1 cellular context compared by ENCODE assay signal in genomic region chr11:128686745-128687177, GRCh38.
TF ChIP-seq lines count a peak whose summit lies in the region.

No MANE protein-coding gene starts in this region.

TF ChIP-seq in GM23338, 12 proteins besides CTCF, POLR2A, EP300 and RAD21 (continued from another document):
- no peak for TF ChIP-seq REST (IDR thresholded peaks at IDR 0.05; ENCODE audit: unreplicated experiment)
- no peak for TF ChIP-seq EZH2 (IDR thresholded peaks at IDR 0.05; ENCODE audit: low read depth, unreplicated experiment)
- TF ChIP-seq CREB1 (CRISPR knock-in tag; IDR thresholded peaks at IDR 0.05; ENCODE audit: low read depth): no peak
- no peak for TF ChIP-seq EZH2phosphoT487 (IDR thresholded peaks at IDR 0.05; ENCODE audit: unreplicated experiment)
- TF ChIP-seq STAT1 (IDR thresholded peaks at IDR 0.05; ENCODE audit: unreplicated experiment): no peak
- no peak for TF ChIP-seq NANOG (IDR thresholded peaks at IDR 0.05; ENCODE audit: borderline replicate concordance)
- no peak for TF ChIP-seq ZNF114 (CRISPR knock-in tag; IDR thresholded peaks at IDR 0.05)
- TF ChIP-seq JUNB (IDR thresholded peaks at IDR 0.05; ENCODE audit: unreplicated experiment): no peak
- TF ChIP-seq POLR2AphosphoS5 (IDR thresholded peaks at IDR 0.05; ENCODE audit: low read depth): no peak
TF ChIP-seq in GM23338: peak in this region for 0.
